Comparison of ENCODE assay signal across 16 cellular contexts in the genomic region with DNA sequence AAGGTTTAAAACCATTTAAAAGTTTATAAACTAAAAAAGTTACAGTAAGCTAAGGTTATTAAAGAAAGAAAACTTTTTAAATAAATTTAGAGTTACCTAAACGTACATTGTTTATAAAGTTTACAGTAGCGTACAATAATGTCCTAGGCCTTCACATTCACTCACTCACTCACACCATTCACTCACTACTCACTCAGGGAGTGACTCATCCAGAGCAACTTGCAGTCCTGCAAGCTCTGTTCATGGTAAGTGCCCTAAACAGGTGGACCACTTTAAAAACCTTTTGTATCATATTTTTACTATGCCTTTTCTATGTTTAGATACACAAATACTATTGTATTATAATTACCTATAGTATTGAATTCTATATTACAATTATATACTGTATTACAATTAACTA.
DNase-seq lines count a peak whose midpoint lies in the region; TF ChIP-seq lines count a peak whose summit lies in the region.
"Had no signal": no experiment of that assay in that cellular context is flagged by ENCODE, and none has a peak within 500 bp of the region (broad histone marks: within the 10 kb centered on the region; RNA-seq: fewer than 3 reads in every experiment).

No MANE protein-coding gene starts in this region.

- no peaks in the 10 kb centered on the region for H3K27me3 ChIP-seq in fibroblast of lung (ENCODE audit: control insufficient read depth, insufficient read depth, low read length)
- H3K27me3 ChIP-seq: gastroesophageal sphincter, suprapubic skin had no signal

- H3K27ac ChIP-seq in fibroblast of lung (ENCODE audit: insufficient read depth, low read length), result no peak overlapping the region
- H3K27ac ChIP-seq: gastroesophageal sphincter, suprapubic skin had no signal

- DNase-seq in A172 (ENCODE audit: low spot score) (peak; percentile 4), ELR (ENCODE audit: low read depth) (peak; percentile 70), RKO (ENCODE audit: low spot score) (peak; percentile 70), fibroblast of lung (ENCODE audit: low read depth in 2 of 2) (peak; percentile 44 to 54), RPMI8226 (no peak), GOT3 (lab: John Stamatoyannopoulos, UW) (no peak), ecto neural progenitor cell (ENCODE audit: low spot score) (no peak)
- DNase-seq in effector CD8-positive, alpha-beta T cell (lab: John Stamatoyannopoulos, UW), result no peak
- DNase-seq: amygdala; NCI-H1105 treated with DMSO at 0.1 percent for 48 hours; NCI-H2107; NCI-H82; stimulated activated CD4-positive, alpha-beta T cell treated with anti-CD3 and anti-CD28 coated beads, Interleukin-4, amount 100 ng/mL, for 1 hour had no signal

- H3K4me1 ChIP-seq in fibroblast of lung (ENCODE audit: control insufficient read depth, extremely low read depth, insufficient read depth, low read length), result no peaks in the 10 kb centered on the region
- H3K4me1 ChIP-seq: gastroesophageal sphincter, suprapubic skin had no signal

- H3K79me2 ChIP-seq in fibroblast of lung (ENCODE audit: control insufficient read depth, insufficient read depth, low read length), result no peaks in the 10 kb centered on the region

- no peak overlapping the region for H3K4me2 ChIP-seq in fibroblast of lung (ENCODE audit: extremely low read depth, insufficient read depth, low read length)

- no peaks in the 10 kb centered on the region for H3K9me3 ChIP-seq in fibroblast of lung (ENCODE audit: control insufficient read depth, insufficient read depth, low read depth, low read length)
- H3K9me3 ChIP-seq: gastroesophageal sphincter, suprapubic skin had no signal

- no peak for TF ChIP-seq CTCF in fibroblast of lung (conservative IDR thresholded peaks at IDR 0.05 in 1 of 2, IDR thresholded peaks at IDR 0.05 in 1 of 2; ENCODE audit: low read depth in 1 of 2, low read length in 2 of 2)

- H4K20me1 ChIP-seq in fibroblast of lung (ENCODE audit: control insufficient read depth, extremely low read depth, insufficient read depth, low read length), result no peaks in the 10 kb centered on the region

- no peak overlapping the region for H3K9ac ChIP-seq in fibroblast of lung (ENCODE audit: insufficient read depth, low read length)

- no peak overlapping the region for H3K4me3 ChIP-seq in fibroblast of lung (replicated peaks in 1 of 4; ENCODE audit: control extremely low read depth in 1 of 4, insufficient read depth in 1 of 4, low read depth in 3 of 4, low read length in 4 of 4)
- H3K4me3 ChIP-seq: gastroesophageal sphincter, GM12878, suprapubic skin had no signal

- H2AFZ ChIP-seq in fibroblast of lung (ENCODE audit: low read length), result no peak overlapping the region

- no peaks in the 10 kb centered on the region for H3K36me3 ChIP-seq in fibroblast of lung (ENCODE audit: control insufficient read depth, insufficient read depth, low read length)
- H3K36me3 ChIP-seq: gastroesophageal sphincter, suprapubic skin had no signal

Comparison
In these comparisons a context has a peak if more than half of its experiments do, and no peak if none do; other contexts are left out.
1. DNase-seq: peak in A172 (single experiment), ELR (single experiment), RKO (single experiment) and fibroblast of lung (2 of 2); none in RPMI8226 (single experiment), GOT3 (single experiment), ecto neural progenitor cell (single experiment) and effector CD8-positive, alpha-beta T cell (single experiment).